26 cellular contexts compared by ENCODE assay signal in the genomic region with DNA sequence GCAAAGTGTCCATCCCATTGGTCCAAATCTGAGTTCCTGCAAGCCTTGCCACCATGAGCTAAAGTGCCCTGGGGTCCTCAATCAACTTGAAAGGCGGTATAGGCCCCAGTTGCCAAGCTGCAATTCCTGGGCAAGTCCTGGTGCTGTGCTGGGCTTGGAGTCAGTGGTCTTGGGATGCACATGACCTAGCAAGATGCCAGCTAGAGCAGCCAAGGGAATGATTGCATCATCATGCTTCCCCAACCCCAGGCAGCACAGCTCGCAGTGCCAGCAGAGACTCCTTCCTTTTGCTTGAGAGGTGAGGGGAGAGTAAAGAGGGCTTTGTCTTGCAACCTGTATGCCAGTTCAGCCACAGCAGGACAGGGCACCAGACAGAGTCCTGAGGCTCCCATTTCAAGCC. TPM values are rescaled to one million over a fixed set of nuclear protein-coding genes. Genes with fewer than 3 reads are reported as not detected.
"Had no signal": no experiment of that assay in that cellular context is flagged by ENCODE, and none has a peak within 500 bp of the region (broad histone marks: within the 10 kb centered on the region; RNA-seq: fewer than 3 reads in every experiment).

No MANE protein-coding gene starts in this region.

- H3K9me3 ChIP-seq: Peyer's patch, SJCRH30 had no signal

- DNase-seq: activated CD4-positive, alpha-beta T cell treated with anti-CD3 and anti-CD28 coated beads for 48 hours; activated CD4-positive, alpha-beta T cell treated with anti-CD3 and anti-CD28 coated beads, Interleukin-2, amount 50 U/mL, for 4 hours; activated CD4-positive, CD25-positive, alpha-beta regulatory T cell treated with anti-CD3 and anti-CD28 coated beads, Interleukin-2, amount 50 U/mL, for 72 hours; activated CD8-positive, alpha-beta memory T cell treated with anti-CD3 and anti-CD28 coated beads, Interleukin-2, amount 50 U/mL, for 48 hours; activated CD8-positive, alpha-beta T cell treated with anti-CD3 and anti-CD28 coated beads, Interleukin-2, amount 10 ng/mL, durations not matched to agents 7 days and 5 days; activated naive CD4-positive, alpha-beta T cell; activated T-cell treated with anti-CD3 and anti-CD28 coated beads, Interleukin-2, amount 50 U/mL, for 1 hour; aorta; central memory CD4-positive, alpha-beta T cell; MM.1S; NCI-H1048; NCI-H1417; NCI-H1930; NCI-H2171; NCI-H2227 treated with DMSO at 0.1 percent for 48 hours; NCI-H510A; NCI-H526 treated with DMSO at 0.1 percent for 48 hours; NCI-H82; Peyer's patch; Right ventricle myocardium superior; SJCRH30; SK-N-SH had no signal

- H3K4me2 ChIP-seq: KMS-11, SK-N-SH had no signal

- H3K4me1 ChIP-seq: Peyer's patch, SJCRH30 had no signal

- H3K9ac ChIP-seq: KMS-11, SK-N-SH had no signal

- H3K27ac ChIP-seq: KMS-11, Peyer's patch, RWPE1, SJCRH30 had no signal

- H3K36me3 ChIP-seq: Peyer's patch, SJCRH30 had no signal

- ATAC-seq: activated CD8-positive, alpha-beta T cell treated with anti-CD3 and anti-CD28 coated beads, Interleukin-2, amount 10 ng/mL, durations not matched to agents 7 days and 5 days; WTC11 had no signal

- H3K27me3 ChIP-seq: Peyer's patch, SJCRH30 had no signal

- H3K4me3 ChIP-seq: Peyer's patch, SJCRH30 had no signal

RNA-seq across cellular contexts. Expression of a gene that starts 50.5 kb away (rescaled TPM):
- total RNA-seq: activated CD8-positive, alpha-beta T cell treated with anti-CD3 and anti-CD28 coated beads, Interleukin-2, amount 10 ng/mL, durations not matched to agents 7 days and 5 days; aorta; Right ventricle myocardium superior; T-helper 1 cell treated with Interleukin-12 subunit alpha and Interleukin-12 subunit beta and Interleukin-4 antibody, amounts not matched to agents 30 ng/mL and 1 ng/mL, for 36 hours; WTC11 had no signal
- polyA plus RNA-seq: aorta had no signal
